In genomic region chr10:74118794-74119193, GRCh38 we compare ENCODE assay signal across 11 cellular contexts. TPM values are rescaled to one million over a fixed set of nuclear protein-coding genes. Genes with fewer than 3 reads are reported as not detected.
DNase-seq lines count a peak whose midpoint lies in the region; ATAC-seq and TF ChIP-seq lines count a peak whose summit lies in the region.
"Had no signal": no experiment of that assay in that cellular context is flagged by ENCODE, and none has a peak within 500 bp of the region (broad histone marks: within the 10 kb centered on the region; RNA-seq: fewer than 3 reads in every experiment).

No MANE protein-coding gene starts in this region.

- no peak overlapping the region for H4K91ac ChIP-seq in trophoblast cell (ENCODE audit: low read depth, low read length)

- no CpG with 5 or more reads among the region's 3 CpGs for WGBS in trophoblast cell (ENCODE audit: extremely low coverage, insufficient coverage, insufficient read length)

- peak overlapping the region; percentile 69 to 79 (median 75) for H3K27ac Mint-ChIP-seq in CD4-positive, CD25-positive, alpha-beta regulatory T cell

- no peak for TF ChIP-seq POLR2A in breast epithelium (IDR thresholded peaks at IDR 0.05)

- H4K12ac ChIP-seq in trophoblast cell (ENCODE audit: low read depth, low read length) = no peak overlapping the region

- H3K36me3 ChIP-seq in CD4-positive, CD25-positive, alpha-beta regulatory T cell (ENCODE audit: control insufficient read depth, insufficient read depth, low read length) = peaks cover 84% of the 10 kb centered on the region
- peaks cover 14% of the 10 kb centered on the region; the same call in 1 of the 2 replicates for H3K36me3 ChIP-seq in KMS-11 (ENCODE audit: insufficient read depth)
- H3K36me3 ChIP-seq in breast epithelium = peaks cover 1% of the 10 kb centered on the region
- H3K36me3 ChIP-seq in trophoblast cell (ENCODE audit: control insufficient read depth in 1 of 2, insufficient read depth in 2 of 2, low read length in 2 of 2) = peaks cover 38 to 54% of the 10 kb centered on the region in 2 experiments

- H3K4me2 ChIP-seq in KMS-11 = no peak overlapping the region
- no peak overlapping the region for H3K4me2 ChIP-seq in trophoblast cell (ENCODE audit: low read length)

- H2AFZ ChIP-seq in KMS-11 (ENCODE audit: low read depth) (no peak overlapping the region), trophoblast cell (ENCODE audit: insufficient read depth, low read length, poor library complexity) (no peak overlapping the region)

- H3K4me1 Mint-ChIP-seq in CD4-positive, CD25-positive, alpha-beta regulatory T cell = peaks cover 0 to 6% (median 1%) of the 10 kb centered on the region in 4 donors

- no peak overlapping the region for H4K8ac ChIP-seq in trophoblast cell (ENCODE audit: low read depth, low read length)

- TF ChIP-seq CTCF in KMS-11 (conservative IDR thresholded peaks at IDR 0.05; ENCODE audit: low read depth, low read length) = no peak
- TF ChIP-seq CTCF in breast epithelium (IDR thresholded peaks at IDR 0.05) = no peak

- no peaks in the 10 kb centered on the region for H3K9me3 ChIP-seq in CD4-positive, CD25-positive, alpha-beta regulatory T cell (ENCODE audit: control insufficient read depth in 2 of 2, low read length in 2 of 2)
- H3K9me3 ChIP-seq in breast epithelium = no peaks in the 10 kb centered on the region
- no peaks in the 10 kb centered on the region for H3K9me3 ChIP-seq in trophoblast cell (ENCODE audit: insufficient read depth, low read depth, low read length)
- H3K9me3 ChIP-seq: adrenal gland had no signal

- no peak for ATAC-seq in CD4-positive, CD25-positive, alpha-beta regulatory T cell (ENCODE audit: low read depth in 2 of 2)
- ATAC-seq in GM19467 (IDR thresholded peaks at IDR 0.05; ENCODE audit: unreplicated experiment) = no peak

- no peaks in the 10 kb centered on the region for H3K9me3 Mint-ChIP-seq in CD4-positive, CD25-positive, alpha-beta regulatory T cell

- no peaks in the 10 kb centered on the region for H3K27me3 Mint-ChIP-seq in CD4-positive, CD25-positive, alpha-beta regulatory T cell

- H3K27me3 ChIP-seq in CD4-positive, CD25-positive, alpha-beta regulatory T cell (ENCODE audit: control insufficient read depth, insufficient read depth, low read length) = no peaks in the 10 kb centered on the region
- H3K27me3 ChIP-seq in KMS-11 (ENCODE audit: insufficient read depth, low read depth) = no peaks in the 10 kb centered on the region
- H3K27me3 ChIP-seq in breast epithelium = no peaks in the 10 kb centered on the region
- no peaks in the 10 kb centered on the region for H3K27me3 ChIP-seq in trophoblast cell (ENCODE audit: insufficient read depth, low read length)
- H3K27me3 ChIP-seq: adrenal gland had no signal

- no peak overlapping the region for H2BK120ac ChIP-seq in trophoblast cell (ENCODE audit: insufficient read depth, low read length, poor library complexity)

- H3K79me1 ChIP-seq in trophoblast cell (ENCODE audit: low read length) = no peaks in the 10 kb centered on the region

- no peak overlapping the region for H3K4me3 ChIP-seq in CD4-positive, CD25-positive, alpha-beta regulatory T cell (ENCODE audit: low read depth, low read length)
- H3K4me3 ChIP-seq in KMS-11 (IDR thresholded peaks at IDR 0.05; ENCODE audit: insufficient read depth, low read depth, low read length) = no peak overlapping the region
- no peak overlapping the region for H3K4me3 ChIP-seq in breast epithelium
- no peak overlapping the region for H3K4me3 ChIP-seq in trophoblast cell (ENCODE audit: low read depth, low read length)
- H3K4me3 ChIP-seq: adrenal gland had no signal

- no peak overlapping the region for H2BK12ac ChIP-seq in trophoblast cell (ENCODE audit: low read length)

- H3K23ac ChIP-seq in trophoblast cell (ENCODE audit: low read length) = no peak overlapping the region

- no peak overlapping the region for H2BK5ac ChIP-seq in trophoblast cell (ENCODE audit: low read depth, low read length, poor library complexity)

- peaks cover 64% of the 10 kb centered on the region for H3K36me3 Mint-ChIP-seq in CD4-positive, CD25-positive, alpha-beta regulatory T cell

- no peak overlapping the region for H3K14ac ChIP-seq in trophoblast cell (ENCODE audit: low read length)

- no peak for DNase-seq in CD4-positive, CD25-positive, alpha-beta regulatory T cell
- DNase-seq in breast epithelium (ENCODE audit: low spot score in 2 of 2) = no peak
- DNase-seq in myocyte (ENCODE audit: low read depth) = peak; percentile 28
- DNase-seq in activated gamma-delta T cell treated with Interleukin-2 at 50 U/mL for 16 hours = no peak
- no peak for DNase-seq in T1000 (lab: John Stamatoyannopoulos, UW)
- no peak for DNase-seq in trophoblast cell
- DNase-seq: hypothalamus, NCI-H1417 had no signal

- H3K4me3 Mint-ChIP-seq in CD4-positive, CD25-positive, alpha-beta regulatory T cell = no peak overlapping the region

- no peak overlapping the region for H3K18ac ChIP-seq in trophoblast cell (ENCODE audit: low read length)

- no peaks in the 10 kb centered on the region for H3K4me1 ChIP-seq in CD4-positive, CD25-positive, alpha-beta regulatory T cell (ENCODE audit: control insufficient read depth, insufficient read depth, low read length, poor library complexity, severe bottlenecking)
- H3K4me1 ChIP-seq in KMS-11 (ENCODE audit: low read depth, poor library complexity, severe bottlenecking) (peaks cover 31% of the 10 kb centered on the region), breast epithelium (no peaks in the 10 kb centered on the region), trophoblast cell (ENCODE audit: control insufficient read depth in 1 of 2, insufficient read depth in 2 of 2, low read length in 2 of 2) (no peaks in the 10 kb centered on the region)

- intact Hi-C loops in breast epithelium (cut with DNase I; ENCODE audit: low total_unique reads) = no loop called here

- no peak overlapping the region for H3K9ac ChIP-seq in KMS-11
- no peak overlapping the region for H3K9ac ChIP-seq in trophoblast cell (ENCODE audit: low read length)

- no peak overlapping the region for H3K4ac ChIP-seq in trophoblast cell (ENCODE audit: low read depth, low read length)

- H3K79me2 ChIP-seq in KMS-11 (ENCODE audit: insufficient read depth, low read depth) (no peaks in the 10 kb centered on the region), trophoblast cell (ENCODE audit: control insufficient read depth, insufficient read depth, low read length, poor library complexity) (no peaks in the 10 kb centered on the region)

- H2AK5ac ChIP-seq in trophoblast cell (ENCODE audit: low read length) = no peak overlapping the region

- no peak overlapping the region for H3K27ac ChIP-seq in CD4-positive, CD25-positive, alpha-beta regulatory T cell (ENCODE audit: insufficient read depth, low read length, poor library complexity, severe bottlenecking)
- H3K27ac ChIP-seq in KMS-11 (peak overlapping the region; percentile 16; the same call in 1 of the 2 replicates), breast epithelium (peak overlapping the region; percentile 1 to 46), trophoblast cell (ENCODE audit: low read depth, low read length) (no peak overlapping the region)

- H4K20me1 ChIP-seq in KMS-11 (ENCODE audit: insufficient read depth) = no peaks in the 10 kb centered on the region

RNA-seq across cellular contexts. Expression of gene AP3M1, which starts 31.8 kb away (rescaled TPM):
- total RNA-seq in CD4-positive, CD25-positive, alpha-beta regulatory T cell = 24.3 TPM
- polyA plus RNA-seq in CD4-positive, CD25-positive, alpha-beta regulatory T cell = 10 to 100 TPM; 23.7 to 39.3 (median 29.0) TPM
- total RNA-seq in breast epithelium (10 to 100 TPM; 22.3 to 38.1 (median 23.2) TPM), myocyte (39.1 and 40.6 TPM in 2 replicates)
- 24.0 TPM for polyA plus RNA-seq in myocyte (2012)
- polyA plus RNA-seq in trophoblast cell (2013) = 31.7 and 31.9 TPM in 2 replicates

RNA-seq across cellular contexts. Expression of gene ADK, which starts 32.2 kb away (rescaled TPM):
- 33.3 TPM for total RNA-seq in CD4-positive, CD25-positive, alpha-beta regulatory T cell
- polyA plus RNA-seq in CD4-positive, CD25-positive, alpha-beta regulatory T cell = 10 to 100 TPM; 61.1 to 83.0 (median 70.1) TPM
- 10 to 100 TPM; 27.2 to 50.8 (median 40.0) TPM for total RNA-seq in breast epithelium
- 65.4 and 68.1 TPM in 2 replicates for total RNA-seq in myocyte
- polyA plus RNA-seq in myocyte (2012) = 29.7 TPM
- polyA plus RNA-seq in trophoblast cell (2013) = 28.0 and 29.7 TPM in 2 replicates

Comparison
In these comparisons a context has a peak if more than half of its experiments do, and no peak if none do; other contexts are left out.
1. H3K27ac ChIP-seq: peak in KMS-11 (single experiment) and breast epithelium (2 of 2); none in CD4-positive, CD25-positive, alpha-beta regulatory T cell (single experiment) and trophoblast cell (single experiment).